17 cellular contexts compared by ENCODE assay signal in the genomic region with DNA sequence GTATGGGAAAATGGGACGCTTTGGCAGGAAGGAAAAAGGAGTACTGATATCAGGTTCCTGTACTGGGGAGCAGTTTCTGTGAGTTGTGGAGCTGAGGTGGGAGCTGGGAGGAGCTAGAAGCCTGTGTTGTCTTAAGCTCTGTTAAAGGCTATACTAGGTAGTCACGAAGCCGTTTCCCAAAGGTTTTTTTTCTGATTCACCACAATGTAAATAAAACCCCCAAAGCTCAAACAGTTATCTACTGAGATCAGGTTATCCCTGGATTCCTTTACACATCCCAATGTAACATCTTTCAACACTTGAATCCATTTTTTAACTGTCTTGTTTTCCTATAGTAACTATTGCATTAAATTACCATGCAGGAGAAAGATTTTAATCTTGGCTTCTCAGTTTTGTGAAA.
DNase-seq lines count a peak whose midpoint lies in the region; ATAC-seq and FAIRE-seq lines count a peak whose summit lies in the region.
"Had no signal": no experiment of that assay in that cellular context is flagged by ENCODE, and none has a peak within 500 bp of the region (broad histone marks: within the 10 kb centered on the region; RNA-seq: fewer than 3 reads in every experiment).

No MANE protein-coding gene starts in this region.

- peak; percentile 72 for FAIRE-seq in RCC 7860 (lab: Jason Lieb, UNC)
- FAIRE-seq: GM12892, H54 had no signal

- H3K27ac Mint-ChIP-seq in activated T-cell treated with anti-CD3 and anti-CD28 coated beads, Interleukin-2, amount 50 U/mL, for 24 hours: no peak overlapping the region
- H3K27ac Mint-ChIP-seq: CD8-positive, alpha-beta T cell had no signal

- H3K4me1 Mint-ChIP-seq in activated T-cell treated with anti-CD3 and anti-CD28 coated beads, Interleukin-2, amount 50 U/mL, for 24 hours (ENCODE audit: low read depth): no peaks in the 10 kb centered on the region

- no peaks in the 10 kb centered on the region for H3K9me3 Mint-ChIP-seq in activated T-cell treated with anti-CD3 and anti-CD28 coated beads, Interleukin-2, amount 50 U/mL, for 24 hours
- H3K9me3 Mint-ChIP-seq: CD8-positive, alpha-beta T cell had no signal

- ATAC-seq in GM19023 (IDR thresholded peaks at IDR 0.05; ENCODE audit: unreplicated experiment): no peak
- ATAC-seq: CD8-positive, alpha-beta T cell had no signal

- no peaks in the 10 kb centered on the region for H3K36me3 Mint-ChIP-seq in activated T-cell treated with anti-CD3 and anti-CD28 coated beads, Interleukin-2, amount 50 U/mL, for 24 hours (ENCODE audit: low read depth)
- H3K36me3 Mint-ChIP-seq: CD8-positive, alpha-beta T cell had no signal

- H3K4me3 Mint-ChIP-seq in activated T-cell treated with anti-CD3 and anti-CD28 coated beads, Interleukin-2, amount 50 U/mL, for 24 hours: no peak overlapping the region
- H3K4me3 Mint-ChIP-seq: CD8-positive, alpha-beta T cell had no signal

- DNase-seq in DMS53 (lab: John Stamatoyannopoulos, UW) (peak; percentile 10), DMS53 treated with DMSO at 0.1 percent for 48 hours (lab: John Stamatoyannopoulos, UW; ENCODE audit: unreplicated experiment) (no peak), RCC 7860 (ENCODE audit: low spot score) (peak; percentile 51), glomerular visceral epithelial cell (ENCODE audit: extremely low spot score) (peak; percentile 47), renal cortical epithelial cell (ENCODE audit: low read depth) (peak; percentile 16), D341Med (ENCODE audit: low spot score) (no peak)
- no peak for DNase-seq in activated T-cell treated with anti-CD3 and anti-CD28 coated beads, Interleukin-2, amount 50 U/mL, for 24 hours
- DNase-seq: CD8-positive, alpha-beta T cell; NCI-H1436; NCI-H2029; NCI-H2171; NCI-H446; NK-92 treated with Interleukin-12 subunit alpha and Interleukin-12 subunit beta, amount 100 ng/mL, for 24 hours; OCI-M1 had no signal

- H3K27me3 Mint-ChIP-seq in activated T-cell treated with anti-CD3 and anti-CD28 coated beads, Interleukin-2, amount 50 U/mL, for 24 hours: peaks cover 12% of the 10 kb centered on the region

Comparison
In these comparisons a context has a peak if more than half of its experiments do, and no peak if none do; other contexts are left out.
1. DNase-seq: peak in DMS53 (single experiment), RCC 7860 (single experiment), glomerular visceral epithelial cell (single experiment) and renal cortical epithelial cell (single experiment); none in DMS53 treated with DMSO at 0.1 percent for 48 hours (single experiment), D341Med (single experiment) and activated T-cell treated with anti-CD3 and anti-CD28 coated beads, Interleukin-2, amount 50 U/mL, for 24 hours (single experiment).